29 cellular contexts compared by ENCODE assay signal in the genomic region with DNA sequence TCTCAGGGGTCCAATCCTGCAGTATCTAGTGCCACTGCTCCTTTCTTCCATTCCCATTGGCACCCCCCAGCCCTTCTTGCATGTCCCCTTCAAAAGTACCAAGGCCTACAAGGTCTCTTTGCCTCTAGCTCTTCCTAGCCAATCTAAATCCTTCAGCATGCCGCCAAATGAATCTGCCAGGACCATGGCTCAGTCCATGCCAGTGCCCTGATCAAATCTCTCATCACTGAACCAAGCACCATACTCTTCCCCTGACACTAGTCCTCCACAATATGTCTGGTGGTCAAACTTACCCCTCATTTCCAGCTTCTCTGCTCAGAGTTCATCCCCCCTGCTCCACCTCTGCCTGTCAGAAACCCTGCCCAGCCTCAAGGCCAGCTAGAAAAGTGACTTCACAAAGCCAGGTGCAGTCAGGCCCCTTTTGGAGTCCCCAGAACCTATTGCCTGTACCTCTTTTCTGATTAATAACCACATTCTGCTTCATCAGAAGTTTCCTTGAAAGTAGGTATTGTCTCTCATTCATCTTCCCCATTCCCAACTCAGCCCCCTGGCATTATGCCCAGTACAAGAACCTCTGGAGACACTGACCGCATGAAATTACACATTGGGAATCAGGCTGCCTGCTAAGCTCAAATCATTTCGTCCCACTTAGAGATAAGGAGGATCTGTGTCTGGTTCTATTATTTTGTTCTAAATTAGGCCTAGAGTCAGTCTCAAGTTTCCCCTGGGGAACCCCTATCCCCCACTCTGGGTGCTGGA. TPM values are rescaled to one million over a fixed set of nuclear protein-coding genes. Genes with fewer than 3 reads are reported as not detected.
DNase-seq lines count a peak whose midpoint lies in the region; ATAC-seq, FAIRE-seq and TF ChIP-seq lines count a peak whose summit lies in the region.
"Had no signal": no experiment of that assay in that cellular context is flagged by ENCODE, and none has a peak within 500 bp of the region (broad histone marks: within the 10 kb centered on the region; RNA-seq: fewer than 3 reads in every experiment).

No MANE protein-coding gene starts in this region.

- FAIRE-seq in GM12892 (lab: Jason Lieb, UNC) = no peak
- FAIRE-seq in pancreas (lab: Jason Lieb, UNC) = no peak

- 78 to 82% methylated on average over 3 of the region's 3 CpGs for WGBS in pancreas, 2 donors

- ATAC-seq in HG03439 (IDR thresholded peaks at IDR 0.05; ENCODE audit: unreplicated experiment) = no peak
- ATAC-seq in pancreas = no peak
- ATAC-seq: activated T-helper 17 cell treated with anti-CD3 and anti-CD28 coated beads, Interleukin-2, amount 50 U/mL, for 72 hours; body of pancreas; HCT116; heart left ventricle; left cardiac atrium had no signal

- peak; percentile 28; the same call in 1 of the 2 replicates for TF ChIP-seq POLR2A in GM12892 (IDR thresholded peaks at IDR 0.05; ENCODE audit: low read depth, low read length)

- H3K9me3 ChIP-seq in adipocyte (ENCODE audit: control insufficient read depth, low read length) (no peaks in the 10 kb centered on the region), osteoblast (ENCODE audit: low read depth, low read length) (no peaks in the 10 kb centered on the region), pancreas (no peaks in the 10 kb centered on the region)
- H3K9me3 ChIP-seq: body of pancreas, colonic mucosa, heart left ventricle, neutrophil had no signal

- peaks cover 98% of the 10 kb centered on the region for H3K36me3 ChIP-seq in adipocyte (ENCODE audit: control insufficient read depth, insufficient read depth, low read length, severe bottlenecking)
- H3K36me3 ChIP-seq in osteoblast (ENCODE audit: insufficient read depth, low read length) = peaks cover 46% of the 10 kb centered on the region
- no peaks in the 10 kb centered on the region for H3K36me3 ChIP-seq in pancreas
- H3K36me3 ChIP-seq: colonic mucosa had no signal

- peaks cover 25% of the 10 kb centered on the region for H3K79me2 ChIP-seq in osteoblast (ENCODE audit: insufficient read depth, low read length)

- no peak overlapping the region for H2AFZ ChIP-seq in osteoblast (ENCODE audit: low read length)

- DNase-seq in GM12892 (ENCODE audit: insufficient read length) (no peak), adipocyte (ENCODE audit: low read depth) (no peak), dermis blood vessel endothelial cell (peak; percentile 32), osteoblast (ENCODE audit: insufficient read length, low spot score, missing footprints) (peak; percentile 76), HuH-7.5 (ENCODE audit: low spot score) (no peak), pancreas (no peak), SKM-1 treated with dmso at 0.1 percent for 144 hours (lab: John Stamatoyannopoulos, UW; ENCODE audit: unreplicated experiment) (no peak)
- DNase-seq: activated CD4-positive, alpha-beta T cell treated with anti-CD3 and anti-CD28 coated beads, Interleukin-2, amount 10 ng/mL, durations not matched to agents 24 days and 14 days; activated CD8-positive, alpha-beta memory T cell treated with anti-CD3 and anti-CD28 coated beads, Interleukin-2, amount 50 U/mL, for 48 hours; body of pancreas; C1 segment of cervical spinal cord; Calu3; colonic mucosa; left cardiac atrium; NCI-H1105; NCI-H2029; NCI-H345; NCI-H774; stimulated activated CD4-positive, alpha-beta T cell treated with anti-CD3 and anti-CD28 coated beads, Interleukin-1b, Interleukin-23, amount 100 ng/mL, for 48 hours; T-helper 9 cell; WERI-Rb-1 had no signal

- TF ChIP-seq CTCF in osteoblast (IDR thresholded peaks at IDR 0.05; ENCODE audit: extremely low read depth, low read depth, low read length) (no peak), pancreas (IDR thresholded peaks at IDR 0.05) (no peak)

- H3K27me3 ChIP-seq in adipocyte (replicated peaks; ENCODE audit: control insufficient read depth, insufficient read depth, low read length) = no peaks in the 10 kb centered on the region
- H3K27me3 ChIP-seq in osteoblast (ENCODE audit: insufficient read depth, low read length) = no peaks in the 10 kb centered on the region
- H3K27me3 ChIP-seq in pancreas = no peaks in the 10 kb centered on the region
- H3K27me3 ChIP-seq: body of pancreas, colonic mucosa, heart left ventricle, neutrophil had no signal

- peak overlapping the region; percentile 38 for H3K9ac ChIP-seq in adipocyte (ENCODE audit: low read length)

- H3K4me3 ChIP-seq in adipocyte (ENCODE audit: low read length) (no peak overlapping the region), osteoblast (ENCODE audit: insufficient read depth, low read length) (no peak overlapping the region), pancreas (no peak overlapping the region)
- H3K4me3 ChIP-seq: body of pancreas, colonic mucosa, heart left ventricle, SK-N-MC, skin epidermis had no signal

- peaks cover 4% of the 10 kb centered on the region for H3K4me1 ChIP-seq in adipocyte (ENCODE audit: control insufficient read depth, insufficient read depth, low read length)
- peaks cover 11% of the 10 kb centered on the region for H3K4me1 ChIP-seq in osteoblast (ENCODE audit: insufficient read depth, low read length)
- no peaks in the 10 kb centered on the region for H3K4me1 ChIP-seq in pancreas
- H3K4me1 ChIP-seq: body of pancreas, colonic mucosa had no signal

- no peak overlapping the region for H3K27ac ChIP-seq in osteoblast (ENCODE audit: low read depth, low read length)
- no peak overlapping the region for H3K27ac ChIP-seq in pancreas
- H3K27ac ChIP-seq: body of pancreas, colonic mucosa, heart left ventricle, neutrophil, SK-N-MC, skin epidermis, WERI-Rb-1 had no signal

- intact Hi-C loops in pancreas (cut with DNase I) = loop anchor here (5.0 to 10.0 kb wide), 6 partner anchors 91 to 311 kb away; a partner anchor contains a TSS

- no peak overlapping the region for H3K4me2 ChIP-seq in osteoblast (ENCODE audit: insufficient read depth, low read length)

- no peaks in the 10 kb centered on the region for H4K20me1 ChIP-seq in osteoblast (ENCODE audit: insufficient read depth, low read length)

RNA-seq across cellular contexts. Expression of a gene that starts 11.4 kb away (rescaled TPM):
- polyA plus RNA-seq in GM12892 (2012; ENCODE audit: missing spikeins) = 76.2 TPM
- total RNA-seq in dermis blood vessel endothelial cell (27.4 and 48.5 TPM in 2 replicates), osteoblast (7.7 and 9.0 TPM in 2 replicates), pancreas (1 to 10 TPM; 2.3 to 7.3 (median 5.2) TPM)
- polyA plus RNA-seq in pancreas = 1 to 10 TPM; 2.5 to 4.8 TPM

RNA-seq across cellular contexts. Expression of a gene that starts 11.7 kb away (rescaled TPM):
- 285 TPM for polyA plus RNA-seq in GM12892 (2012; ENCODE audit: missing spikeins)
- total RNA-seq in dermis blood vessel endothelial cell (27.9 and 41.0 TPM in 2 replicates), osteoblast (63.3 and 81.9 TPM in 2 replicates), pancreas (100 to 1,000 TPM in 2 of 6 donors, 10 to 100 TPM in 4; 69.8 to 108 (median 94.4) TPM)
- polyA plus RNA-seq in pancreas = 100 to 1,000 TPM in 1 of 2 donors, 10 to 100 TPM in 1; 87.4 to 171 TPM

RNA-seq across cellular contexts. Expression of a gene that starts 12.7 kb away (rescaled TPM):
- 17.8 TPM for polyA plus RNA-seq in GM12892 (2012; ENCODE audit: missing spikeins)
- 34.9 and 73.6 TPM in 2 replicates for total RNA-seq in dermis blood vessel endothelial cell
- total RNA-seq in osteoblast = 303 and 323 TPM in 2 replicates
- total RNA-seq in pancreas = 10 to 100 TPM in 1 of 6 donors, 1 to 10 TPM in 5; 2.3 to 15.1 (median 5.7) TPM
- 1 to 10 TPM; 4.2 to 5.5 TPM for polyA plus RNA-seq in pancreas

RNA-seq across cellular contexts. Expression of a gene that starts 24.0 kb away (rescaled TPM):
- 82.0 TPM for polyA plus RNA-seq in GM12892 (2012; ENCODE audit: missing spikeins)
- 75.9 and 253 TPM in 2 replicates for total RNA-seq in dermis blood vessel endothelial cell
- total RNA-seq in osteoblast = 258 and 275 TPM in 2 replicates
- total RNA-seq in pancreas = 10 to 100 TPM in 2 of 6 donors, 1 to 10 TPM in 4; 1.7 to 20.5 (median 5.5) TPM
- 10 to 100 TPM in 1 of 2 donors, 1 to 10 TPM in 1; 8.4 to 21.3 TPM for polyA plus RNA-seq in pancreas

RNA-seq across cellular contexts. Expression of a gene that starts 51.6 kb away (rescaled TPM):
- polyA plus RNA-seq in GM12892 (2012; ENCODE audit: missing spikeins) = 2.2 TPM
- total RNA-seq in dermis blood vessel endothelial cell (0.17 and 0.28 TPM in 2 replicates), osteoblast (0.29 and 0.36 TPM in 2 replicates), pancreas (10 to 100 TPM; 19.1 to 43.9 (median 27.2) TPM)
- 10 to 100 TPM; 56.3 to 69.3 TPM for polyA plus RNA-seq in pancreas
- polyA plus RNA-seq: IgD-negative memory B cell had no signal

Comparison
In these comparisons a context has a peak if more than half of its experiments do, and no peak if none do; other contexts are left out.
1. DNase-seq: peak in dermis blood vessel endothelial cell (single experiment) and osteoblast (single experiment); none in GM12892 (single experiment), adipocyte (single experiment), HuH-7.5 (single experiment), pancreas (0 of 6) and SKM-1 treated with dmso at 0.1 percent for 144 hours (single experiment).